Comparison of ENCODE assay signal across 1 cellular context in genomic region chr20:44851545-44851944, GRCh38.
TF ChIP-seq lines count a peak whose summit lies in the region.

No MANE protein-coding gene starts in this region.

TF ChIP-seq in H1, 55 proteins besides CTCF, POLR2A, EP300 and RAD21:
- TF ChIP-seq TCF12 (IDR thresholded peaks at IDR 0.05; ENCODE audit: low read depth, low read length), result 0 out of 2 replicates have a peak, but pooled peaks have one; percentile 18
- TF ChIP-seq, protein P1, sequence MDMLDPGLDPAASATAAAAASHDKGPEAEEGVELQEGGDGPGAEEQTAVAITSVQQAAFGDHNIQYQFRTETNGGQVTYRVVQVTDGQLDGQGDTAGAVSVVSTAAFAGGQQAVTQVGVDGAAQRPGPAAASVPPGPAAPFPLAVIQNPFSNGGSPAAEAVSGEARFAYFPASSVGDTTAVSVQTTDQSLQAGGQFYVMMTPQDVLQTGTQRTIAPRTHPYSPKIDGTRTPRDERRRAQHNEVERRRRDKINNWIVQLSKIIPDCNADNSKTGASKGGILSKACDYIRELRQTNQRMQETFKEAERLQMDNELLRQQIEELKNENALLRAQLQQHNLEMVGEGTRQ (IDR thresholded peaks at IDR 0.05; ENCODE audit: low read length), result no peak
